ENCODE assay signal across 12 cellular contexts in genomic region chr9:76592105-76593010, GRCh38.
DNase-seq lines count a peak whose midpoint lies in the region; ATAC-seq, FAIRE-seq and TF ChIP-seq lines count a peak whose summit lies in the region.
"Had no signal": no experiment of that assay in that cellular context is flagged by ENCODE, and none has a peak within 500 bp of the region (broad histone marks: within the 10 kb centered on the region; RNA-seq: fewer than 3 reads in every experiment).

No MANE protein-coding gene starts in this region.

- POLR2A ChIA-PET in endothelial cell of umbilical vein (lab: Charles Lee): no interaction called here

- WGBS in lower leg skin, 2 donors: 50% methylated on average over 6 of the region's 6 CpGs
- 61 to 75% (median 70%) methylated on average over 6 of the region's 6 CpGs for WGBS in adrenal gland, 4 donors

- no peak overlapping the region for H3K4me3 ChIP-seq in endothelial cell of umbilical vein (replicated peaks in 1 of 3; ENCODE audit: insufficient read depth in 1 of 3, low read depth in 1 of 3, low read length in 3 of 3)
- H3K4me3 ChIP-seq in neuron (ENCODE audit: low read length): peak overlapping the region; percentile 19
- H3K4me3 ChIP-seq in lower leg skin (ENCODE audit: low read depth, poor library complexity, severe bottlenecking): no peak overlapping the region
- H3K4me3 ChIP-seq in adrenal gland: no peak overlapping the region
- H3K4me3 ChIP-seq: BLaER1 treated with 17β-estradiol and CSF1 and Interleukin-3, amounts not matched to agents 10 nM and 100 nM had no signal

- H2AFZ ChIP-seq in endothelial cell of umbilical vein (ENCODE audit: low read depth, low read length) (no peak overlapping the region), neuron (ENCODE audit: low read depth, low read length) (peak overlapping the region; percentile 68)

- peak; percentile 4 for FAIRE-seq in endothelial cell of umbilical vein (lab: Jason Lieb, UNC)

- H3K79me2 ChIP-seq in endothelial cell of umbilical vein (ENCODE audit: control insufficient read depth, insufficient read depth, low read length): no peaks in the 10 kb centered on the region

- CTCF ChIA-PET in endothelial cell of umbilical vein (lab: Charles Lee): interaction anchor here (0.7 to 2.0 kb wide), 9 partner anchors 8 to 43 kb away, joined by 3 to 7 read pairs (median 3); no protein-coding TSS in a partner anchor

- ATAC-seq in HG03139 (IDR thresholded peaks at IDR 0.05; ENCODE audit: unreplicated experiment): no peak

- H3K9me3 ChIP-seq in endothelial cell of umbilical vein (replicated peaks; ENCODE audit: control insufficient read depth, insufficient read depth, low read length) (no peaks in the 10 kb centered on the region), neuron (ENCODE audit: low read length) (no peaks in the 10 kb centered on the region), adrenal gland (replicated peaks in 1 of 3) (no peaks in the 10 kb centered on the region)

- H3K27ac ChIP-seq in endothelial cell of umbilical vein (ENCODE audit: insufficient read depth, low read depth, low read length) (no peak overlapping the region), adrenal gland (no peak overlapping the region)

- no peak overlapping the region for H3K9ac ChIP-seq in endothelial cell of umbilical vein (replicated peaks; ENCODE audit: extremely low read depth, insufficient read depth, low read length)
- H3K9ac ChIP-seq: BLaER1 treated with 17β-estradiol and CSF1 and Interleukin-3, amounts not matched to agents 10 nM and 100 nM had no signal

- H4K20me1 ChIP-seq in endothelial cell of umbilical vein (replicated peaks; ENCODE audit: control insufficient read depth, extremely low read depth, insufficient read depth, low read length): no peaks in the 10 kb centered on the region
- H4K20me1 ChIP-seq: BLaER1 treated with 17β-estradiol and CSF1 and Interleukin-3, amounts not matched to agents 10 nM and 100 nM had no signal

- H3K9me1 ChIP-seq in endothelial cell of umbilical vein (replicated peaks; ENCODE audit: control insufficient read depth, extremely low read depth, insufficient read depth, low read length): no peaks in the 10 kb centered on the region

- H3K4me2 ChIP-seq in endothelial cell of umbilical vein (ENCODE audit: insufficient read depth, low read length): no peak overlapping the region

- H3K36me3 ChIP-seq in endothelial cell of umbilical vein (ENCODE audit: control insufficient read depth in 2 of 2, extremely low read depth in 1 of 2, insufficient read depth in 2 of 2, low read length in 2 of 2): no peaks in the 10 kb centered on the region
- H3K36me3 ChIP-seq in neuron (ENCODE audit: insufficient read depth, low read length): no peaks in the 10 kb centered on the region
- no peaks in the 10 kb centered on the region for H3K36me3 ChIP-seq in adrenal gland (replicated peaks in 1 of 2)
- H3K36me3 ChIP-seq: BLaER1 treated with 17β-estradiol and CSF1 and Interleukin-3, amounts not matched to agents 10 nM and 100 nM had no signal

- no peak for TF ChIP-seq CTCF in endothelial cell of umbilical vein (IDR thresholded peaks at IDR 0.05; ENCODE audit: extremely low read depth in 1 of 2, insufficient read depth in 1 of 2, low read depth in 1 of 2, low read length in 2 of 2)
- TF ChIP-seq CTCF in lower leg skin (IDR thresholded peaks at IDR 0.05): no peak
- TF ChIP-seq CTCF in adrenal gland (IDR thresholded peaks at IDR 0.05): no peak

- no peak for TF ChIP-seq POLR2A in endothelial cell of umbilical vein (IDR thresholded peaks at IDR 0.05; ENCODE audit: low read depth, low read length)
- TF ChIP-seq POLR2A in lower leg skin (IDR thresholded peaks at IDR 0.05): no peak
- TF ChIP-seq POLR2A in adrenal gland (IDR thresholded peaks at IDR 0.05): no peak

- dilution Hi-C loops in endothelial cell of umbilical vein (cut with MboI; ENCODE audit: extremely low pct_ligation_motif_present, low sequenced_read_pairs): no loop called here

- intact Hi-C loops in endothelial cell of umbilical vein (cut with micrococcal nuclease) (no loop called here), lower leg skin (cut with DNase I; ENCODE audit: low total_unique reads) (no loop called here), adrenal gland (cut with DNase I) (no loop called here)

- H3K4me1 ChIP-seq in endothelial cell of umbilical vein (ENCODE audit: control insufficient read depth, extremely low read depth, insufficient read depth, low read length) (no peaks in the 10 kb centered on the region), neuron (ENCODE audit: insufficient read depth, low read length) (peaks cover 15% of the 10 kb centered on the region), adrenal gland (replicated peaks in 1 of 2) (no peaks in the 10 kb centered on the region)

- H3K27me3 ChIP-seq in endothelial cell of umbilical vein (ENCODE audit: control insufficient read depth in 2 of 2, insufficient read depth in 2 of 2, low read length in 2 of 2): peaks cover 0 to 6% of the 10 kb centered on the region in 2 experiments
- H3K27me3 ChIP-seq in neuron (ENCODE audit: insufficient read depth, low read length): no peaks in the 10 kb centered on the region
- H3K27me3 ChIP-seq in adrenal gland: no peaks in the 10 kb centered on the region
- H3K27me3 ChIP-seq: BLaER1 treated with 17β-estradiol and CSF1 and Interleukin-3, amounts not matched to agents 10 nM and 100 nM had no signal

- BruUV-seq in endothelial cell of umbilical vein (replicated peaks; lab: Mats Ljungman, UMichigan): no TSS peak

- DNase-seq in GM03348 (ENCODE audit: low spot score) (peak; percentile 57), NCI-H1048 (lab: John Stamatoyannopoulos, UW) (peak; percentile 10), endothelial cell of umbilical vein (ENCODE audit: low read depth, low spot score) (no peak), lower leg skin (ENCODE audit: low spot score in 2 of 2) (no peak), adrenal gland (no peak)
- DNase-seq in activated CD4-positive, alpha-beta T cell treated with anti-CD3 and anti-CD28 coated beads for 1 hour: no peak
- DNase-seq: activated T-cell treated with anti-CD3 and anti-CD28 coated beads, Interleukin-2, amount 50 U/mL, for 24 hours; NCI-H526 treated with DMSO at 0.1 percent for 48 hours; stimulated activated CD8-positive, alpha-beta memory T cell treated with anti-CD3 and anti-CD28 coated beads, Interleukin-4, amount 100 ng/mL, for 48 hours had no signal

TF ChIP-seq in endothelial cell of umbilical vein, 7 proteins besides CTCF, POLR2A, EP300 and RAD21:
- no peak for TF ChIP-seq JUN (IDR thresholded peaks at IDR 0.05; ENCODE audit: borderline replicate concordance, insufficient read depth, insufficient read length, low read depth)
- no peak for TF ChIP-seq GATA2 (IDR thresholded peaks at IDR 0.05; ENCODE audit: insufficient read depth, insufficient read length, low read depth, low read length)
- TF ChIP-seq FOS (IDR thresholded peaks at IDR 0.05; ENCODE audit: borderline replicate concordance, insufficient read depth, low read length): no peak
- no peak for TF ChIP-seq EZH2 (IDR thresholded peaks at IDR 0.05; ENCODE audit: borderline replicate concordance, low read depth, low read length, severe bottlenecking)
- TF ChIP-seq MAX (IDR thresholded peaks at IDR 0.05; ENCODE audit: insufficient read depth, insufficient read length): no peak
- TF ChIP-seq MYC (IDR thresholded peaks at IDR 0.05; ENCODE audit: low read depth, low read length): no peak
- no peak for TF ChIP-seq POLR2AphosphoS5 (IDR thresholded peaks at IDR 0.05; ENCODE audit: insufficient read depth, low read depth, low read length)
TF ChIP-seq in endothelial cell of umbilical vein: peak in this region for 0.

Comparison
In these comparisons a context has a peak if more than half of its experiments do, and no peak if none do; other contexts are left out.
1. DNase-seq: peak in GM03348 (single experiment) and NCI-H1048 (single experiment); none in endothelial cell of umbilical vein (single experiment), lower leg skin (0 of 2), activated CD4-positive, alpha-beta T cell treated with anti-CD3 and anti-CD28 coated beads for 1 hour (single experiment) and adrenal gland (0 of 7).